In genomic region chr10:49948737-49949136, GRCh38 we compare ENCODE assay signal across 6 cellular contexts. TPM values are rescaled to one million over a fixed set of nuclear protein-coding genes. Genes with fewer than 3 reads are reported as not detected.
DNase-seq lines count a peak whose midpoint lies in the region; ATAC-seq, FAIRE-seq and TF ChIP-seq lines count a peak whose summit lies in the region.
"Not testable (repeated sequence)": the region's sequence is repeated elsewhere in the genome, so short reads cannot be mapped to it uniquely, and the experiment has no call there.

No MANE protein-coding gene starts in this region.

- CTCF ChIA-PET in GM12878 (lab: Yijun Ruan, JAX) = not testable (repeated sequence)

- H3K79me2 ChIP-seq in MM.1S (ENCODE audit: low read length) = peaks cover 38% of the 10 kb centered on the region
- H3K79me2 ChIP-seq in GM12878 (ENCODE audit: control insufficient read depth, insufficient read depth, low read length) = peaks cover 23% of the 10 kb centered on the region

- FAIRE-seq in GM12878 (lab: Jason Lieb, UNC) = not testable (repeated sequence)

- not testable (repeated sequence) for H3K27me3 Mint-ChIP-seq in T-helper 1 cell treated with Interleukin-12 subunit alpha and Interleukin-12 subunit beta and Interleukin-4 antibody, amounts not matched to agents 30 μg/mL and 1 μg/mL, for 36 hours (ENCODE audit: low read depth)

- RAD21 ChIA-PET in GM12878 (lab: Charles Lee; ENCODE audit: unreplicated experiment) = not testable (repeated sequence)

- H3F3A ChIP-seq in MM.1S (ENCODE audit: insufficient read depth, low read length) = not testable (repeated sequence)

- H3K27ac Mint-ChIP-seq in T-helper 1 cell treated with Interleukin-12 subunit alpha and Interleukin-12 subunit beta and Interleukin-4 antibody, amounts not matched to agents 30 μg/mL and 1 μg/mL, for 36 hours = peak overlapping the region; percentile 52

- not testable (repeated sequence) for H3K9me2 ChIP-seq in MM.1S (replicated peaks; ENCODE audit: insufficient read depth, low read length)

- H3K9me3 ChIP-seq in MM.1S (replicated peaks; ENCODE audit: insufficient read depth, low read length); GM12878 (replicated peaks; ENCODE audit: control insufficient read depth, insufficient read depth, low read length); psoas muscle; skeletal muscle tissue (ENCODE audit: control insufficient read depth in 3 of 3, low read length in 3 of 3): not testable (repeated sequence)

- H3K4me1 ChIP-seq in MM.1S (ENCODE audit: low read length); GM12878 (ENCODE audit: control insufficient read depth, insufficient read depth, low read length); skeletal muscle tissue (ENCODE audit: control insufficient read depth in 3 of 3, insufficient read depth in 3 of 3, low read length in 3 of 3): not testable (repeated sequence)
- H3K4me1 ChIP-seq in psoas muscle = peaks cover 14% of the 10 kb centered on the region

- intact Hi-C loops in GM12878 (cut with micrococcal nuclease; ENCODE audit: unreplicated experiment); psoas muscle (cut with DNase I): not testable (repeated sequence)

- 94% methylated on average over 2 of the region's 2 CpGs for WGBS in GM12878 (ENCODE audit: insufficient coverage, insufficient replicate concordance, low lambda C conversion rate, missing lambda C conversion rate)
- WGBS in psoas muscle, 3 donors = 38 to 77% (median 55%) methylated on average over 2 of the region's 2 CpGs

- TF ChIP-seq CTCF in MM.1S (IDR thresholded peaks at IDR 0.05; ENCODE audit: low read length); GM12878 (IDR thresholded peaks at IDR 0.05 in 2 of 3, conservative IDR thresholded peaks at IDR 0.05 in 1 of 3; ENCODE audit: control insufficient read depth in 2 of 3, extremely low read depth in 1 of 3, insufficient read depth in 1 of 3, low read depth in 3 of 3, low read length in 3 of 3); psoas muscle (IDR thresholded peaks at IDR 0.05): not testable (repeated sequence)

- not testable (repeated sequence) for TF ChIP-seq EP300 in GM12878 (IDR thresholded peaks at IDR 0.05; ENCODE audit: borderline replicate concordance in 1 of 2, control insufficient read depth in 1 of 2, low read depth in 2 of 2, low read length in 2 of 2)

- H3K9ac ChIP-seq in MM.1S (ENCODE audit: low read length); GM12878 (ENCODE audit: control insufficient read depth, insufficient read depth, low read length); skeletal muscle tissue (ENCODE audit: low read depth in 1 of 3, low read length in 3 of 3): not testable (repeated sequence)

- not testable (repeated sequence) for H3K27me3 ChIP-seq in MM.1S (replicated peaks; ENCODE audit: insufficient read depth, low read length); GM12878 (replicated peaks in 1 of 2; ENCODE audit: control insufficient read depth in 2 of 2, insufficient read depth in 2 of 2, low read length in 1 of 2); psoas muscle (ENCODE audit: insufficient read depth in 3 of 3, low read length in 2 of 3); skeletal muscle tissue (ENCODE audit: control insufficient read depth in 3 of 3, insufficient read depth in 3 of 3, low read length in 3 of 3)

- BruUV-seq in GM12878 (replicated peaks; lab: Mats Ljungman, UMichigan) = not testable (repeated sequence)

- POLR2A ChIA-PET in GM12878 (lab: Charles Lee) = not testable (repeated sequence)

- in situ Hi-C loops in GM12878 (cut with MboI) = not testable (repeated sequence)

- H3K27ac ChIP-seq in MM.1S (ENCODE audit: low read length) = peak overlapping the region; percentile 55; the same call in 1 of the 2 replicates
- H3K27ac ChIP-seq in GM12878 (ENCODE audit: control insufficient read depth, insufficient read depth) = peak overlapping the region; percentile 48
- peak overlapping the region; percentile 72 for H3K27ac ChIP-seq in psoas muscle
- peak overlapping the region; percentile 74 for H3K27ac ChIP-seq in skeletal muscle tissue (ENCODE audit: low read depth, low read length)

- H3K4me3 ChIP-seq in MM.1S (ENCODE audit: low read length); GM12878; psoas muscle; skeletal muscle tissue (ENCODE audit: low read length in 3 of 3): not testable (repeated sequence)

- H3K36me3 ChIP-seq in MM.1S (replicated peaks; ENCODE audit: insufficient read depth, low read length); GM12878 (ENCODE audit: control insufficient read depth in 2 of 2, insufficient read depth in 2 of 2, low read length in 1 of 2); skeletal muscle tissue (ENCODE audit: control insufficient read depth in 3 of 3, insufficient read depth in 3 of 3, low read length in 3 of 3): not testable (repeated sequence)
- peaks cover 0 to 42% of the 10 kb centered on the region in 2 donors for H3K36me3 ChIP-seq in psoas muscle (ENCODE audit: insufficient read depth in 1 of 2, low read depth in 1 of 2)

- not testable (repeated sequence) for H3K4me2 ChIP-seq in MM.1S (ENCODE audit: low read depth, low read length)
- H3K4me2 ChIP-seq in GM12878 (ENCODE audit: control insufficient read depth, insufficient read depth) = peak overlapping the region; percentile 44

- not testable (repeated sequence) for H2AFZ ChIP-seq in MM.1S (ENCODE audit: low read length); GM12878 (ENCODE audit: control insufficient read depth, low read depth, low read length)

- TF ChIP-seq POLR2A in GM12878 (IDR thresholded peaks at IDR 0.05; ENCODE audit: low read depth, low read length) = not testable (repeated sequence)

- H3K36me3 Mint-ChIP-seq in T-helper 1 cell treated with Interleukin-12 subunit alpha and Interleukin-12 subunit beta and Interleukin-4 antibody, amounts not matched to agents 30 μg/mL and 1 μg/mL, for 36 hours (ENCODE audit: low read depth) = not testable (repeated sequence)

- not testable (repeated sequence) for TF ChIP-seq RAD21 in GM12878 (IDR thresholded peaks at IDR 0.05; ENCODE audit: insufficient read depth, low read depth, low read length)

- DNase-seq in MM.1S; GM12878 (ENCODE audit: low read depth, low spot score); psoas muscle: not testable (repeated sequence)

- not testable (repeated sequence) for H3K4me1 Mint-ChIP-seq in T-helper 1 cell treated with Interleukin-12 subunit alpha and Interleukin-12 subunit beta and Interleukin-4 antibody, amounts not matched to agents 30 μg/mL and 1 μg/mL, for 36 hours (ENCODE audit: low read depth)

- H4K20me1 ChIP-seq in MM.1S (ENCODE audit: insufficient read depth, low read length); GM12878 (ENCODE audit: control insufficient read depth, insufficient read depth): not testable (repeated sequence)

- peak; percentile 21 for ATAC-seq in GM19455 (IDR thresholded peaks at IDR 0.05; ENCODE audit: unreplicated experiment)
- ATAC-seq in GM12878 = peak; percentile 10; the same call in 2 of the 3 replicates
- peak; percentile 29 to 66 (median 52) for ATAC-seq in psoas muscle

- H3K4me3 Mint-ChIP-seq in T-helper 1 cell treated with Interleukin-12 subunit alpha and Interleukin-12 subunit beta and Interleukin-4 antibody, amounts not matched to agents 30 μg/mL and 1 μg/mL, for 36 hours = not testable (repeated sequence)

- H3K9me3 Mint-ChIP-seq in T-helper 1 cell treated with Interleukin-12 subunit alpha and Interleukin-12 subunit beta and Interleukin-4 antibody, amounts not matched to agents 30 μg/mL and 1 μg/mL, for 36 hours = not testable (repeated sequence)

- SMC1A ChIA-PET in GM12878 (lab: Charles Lee; ENCODE audit: uncharacterized antibody, unreplicated experiment) = not testable (repeated sequence)

RNA-seq across cellular contexts. Expression of gene TIMM23B, which starts 6.9 kb away (rescaled TPM):
- 104 and 107 TPM in 2 replicates for total RNA-seq in GM12878 (2013; cell fraction: nucleolus; rRNA removed)
- 25.3 and 28.6 TPM in 2 replicates for total RNA-seq in GM12878 (2014; rRNA removed)
- 17.0 and 19.5 TPM in 2 replicates for total RNA-seq in GM12878 (2014; rRNA removed; fragmentation: Illumina TruSeq; extraction: Trizol)
- total RNA-seq in GM12878 (2021) = 19.4 and 23.8 TPM in 2 replicates
- polyA plus RNA-seq in GM12878 (2011; ENCODE audit: low read depth) = 8.6 TPM
- polyA plus RNA-seq in GM12878 (2011; rRNA removed) = 19.4 and 21.7 TPM in 2 replicates
- polyA plus RNA-seq in GM12878 (2011; cell fraction: cytosol; rRNA removed) = 9.7 and 10.2 TPM in 2 replicates
- polyA plus RNA-seq in GM12878 (2011; cell fraction: nucleus; rRNA removed) = 38.0 and 65.9 TPM in 2 replicates
- polyA plus RNA-seq in GM12878 (2012) = 10.3 and 13.6 TPM in 2 replicates
- 15.8 and 16.3 TPM in 2 replicates for polyA plus RNA-seq in GM12878 (2014; fragmentation: Illumina TruSeq; extraction: Trizol)
- polyA plus RNA-seq in GM12878 (2014; fragmentation: Nextera tagmentation; extraction: Ambion mirVana) = 1 to 10 TPM; 5.0 to 6.0 TPM
- polyA plus RNA-seq in GM12878 (2014; rRNA removed) = 30.4 and 31.0 TPM in 2 replicates
- 10 to 100 TPM; 15.6 to 16.0 TPM for polyA plus RNA-seq in GM12878 (2016; fragmentation: Nextera tagmentation; extraction: Ambion mirVana)
- 14.5 and 19.5 TPM in 2 replicates for polyA minus RNA-seq in GM12878 (2011; rRNA and poly(A)+ RNA removed)
- 6.1 and 7.7 TPM in 2 replicates for polyA minus RNA-seq in GM12878 (2011; cell fraction: cytosol; rRNA and poly(A)+ RNA removed)
- 33.7 and 61.8 TPM in 2 replicates for polyA minus RNA-seq in GM12878 (2011; cell fraction: nucleus; rRNA and poly(A)+ RNA removed)
- 10 to 100 TPM; 15.2 to 40.0 (median 21.0) TPM for total RNA-seq in psoas muscle
- polyA plus RNA-seq in psoas muscle = 10 to 100 TPM; 15.7 to 26.9 (median 18.1) TPM
- total RNA-seq in skeletal muscle tissue = 16.2 TPM

RNA-seq across cellular contexts. Expression of gene PARG, which starts 6.9 kb away (rescaled TPM):
- 115 and 130 TPM in 2 replicates for total RNA-seq in GM12878 (2013; cell fraction: nucleolus; rRNA removed)
- 22.5 and 30.2 TPM in 2 replicates for total RNA-seq in GM12878 (2014; rRNA removed)
- total RNA-seq in GM12878 (2014; rRNA removed; fragmentation: Illumina TruSeq; extraction: Trizol) = 34.5 and 35.4 TPM in 2 replicates
- 26.4 and 28.3 TPM in 2 replicates for total RNA-seq in GM12878 (2021)
- 7.6 TPM for polyA plus RNA-seq in GM12878 (2011; ENCODE audit: low read depth)
- polyA plus RNA-seq in GM12878 (2011; rRNA removed) = 18.7 and 23.6 TPM in 2 replicates
- polyA plus RNA-seq in GM12878 (2011; cell fraction: cytosol; rRNA removed) = 9.1 and 9.7 TPM in 2 replicates
- 18.4 and 18.7 TPM in 2 replicates for polyA plus RNA-seq in GM12878 (2011; cell fraction: nucleus; rRNA removed)
- 9.8 and 13.6 TPM in 2 replicates for polyA plus RNA-seq in GM12878 (2012)
- polyA plus RNA-seq in GM12878 (2014; fragmentation: Illumina TruSeq; extraction: Trizol) = 21.4 and 25.2 TPM in 2 replicates
- 1 to 10 TPM; 4.8 to 6.2 TPM for polyA plus RNA-seq in GM12878 (2014; fragmentation: Nextera tagmentation; extraction: Ambion mirVana)
- polyA plus RNA-seq in GM12878 (2014; rRNA removed) = 19.2 and 19.7 TPM in 2 replicates
- 10 to 100 TPM; 28.5 to 29.4 TPM for polyA plus RNA-seq in GM12878 (2016; fragmentation: Nextera tagmentation; extraction: Ambion mirVana)
- 28.6 and 33.3 TPM in 2 replicates for polyA minus RNA-seq in GM12878 (2011; rRNA and poly(A)+ RNA removed)
- 9.8 and 10.4 TPM in 2 replicates for polyA minus RNA-seq in GM12878 (2011; cell fraction: cytosol; rRNA and poly(A)+ RNA removed)
- polyA minus RNA-seq in GM12878 (2011; cell fraction: nucleus; rRNA and poly(A)+ RNA removed) = 29.4 and 48.2 TPM in 2 replicates
- 10 to 100 TPM; 13.3 to 21.7 (median 19.6) TPM for total RNA-seq in psoas muscle
- 10 to 100 TPM in 2 of 3 donors, 1 to 10 TPM in 1; 7.0 to 24.4 (median 10.1) TPM for polyA plus RNA-seq in psoas muscle
- 36.5 TPM for total RNA-seq in skeletal muscle tissue

RNA-seq across cellular contexts. Expression of gene AGAP6, which starts 39.5 kb away (rescaled TPM):
- 49.3 and 53.2 TPM in 2 replicates for total RNA-seq in GM12878 (2013; cell fraction: nucleolus; rRNA removed)
- total RNA-seq in GM12878 (2014; rRNA removed) (12.6 and 14.3 TPM in 2 replicates), GM12878 (2014; rRNA removed; fragmentation: Illumina TruSeq; extraction: Trizol) (10.2 and 11.1 TPM in 2 replicates), GM12878 (2021) (14.3 and 14.7 TPM in 2 replicates), psoas muscle (1 to 10 TPM; 4.4 to 7.1 (median 5.8) TPM), skeletal muscle tissue (1.0 TPM)
- 7.8 TPM for polyA plus RNA-seq in GM12878 (2011; ENCODE audit: low read depth)
- polyA plus RNA-seq in GM12878 (2011; rRNA removed) (15.3 and 19.7 TPM in 2 replicates), GM12878 (2014; fragmentation: Illumina TruSeq; extraction: Trizol) (17.0 and 20.3 TPM in 2 replicates), GM12878 (2014; fragmentation: Nextera tagmentation; extraction: Ambion mirVana) (1 to 10 TPM in 1 of 2 experiments, under 1 TPM in 1; 0.66 to 2.5 TPM), GM12878 (2014; rRNA removed) (24.0 and 26.0 TPM in 2 replicates), GM12878 (2016; fragmentation: Nextera tagmentation; extraction: Ambion mirVana) (1 to 10 TPM; 7.8 to 8.6 TPM), psoas muscle (1 to 10 TPM; 5.2 to 6.4 (median 5.8) TPM)
- polyA plus RNA-seq in GM12878 (2011; cell fraction: cytosol; rRNA removed) = 9.6 and 14.6 TPM in 2 replicates
- polyA plus RNA-seq in GM12878 (2011; cell fraction: nucleus; rRNA removed) = 93.6 and 113 TPM in 2 replicates
- 13.0 and 13.7 TPM in 2 replicates for polyA plus RNA-seq in GM12878 (2012)
- polyA minus RNA-seq in GM12878 (2011; rRNA and poly(A)+ RNA removed) = 4.7 and 6.6 TPM in 2 replicates
- 1.3 and 1.8 TPM in 2 replicates for polyA minus RNA-seq in GM12878 (2011; cell fraction: cytosol; rRNA and poly(A)+ RNA removed)
- 7.0 and 14.7 TPM in 2 replicates for polyA minus RNA-seq in GM12878 (2011; cell fraction: nucleus; rRNA and poly(A)+ RNA removed)
